Comparison of ENCODE assay signal across 8 cellular contexts in genomic region chr1:244451951-244452795, GRCh38. TPM values are rescaled to one million over a fixed set of nuclear protein-coding genes. Genes with fewer than 3 reads are reported as not detected.
DNase-seq lines count a peak whose midpoint lies in the region; ATAC-seq and TF ChIP-seq lines count a peak whose summit lies in the region.

No MANE protein-coding gene starts in this region.

- no peaks in the 10 kb centered on the region for H3K27me3 ChIP-seq in prostate gland (replicated peaks; ENCODE audit: insufficient read depth)

- TF ChIP-seq CTCF in prostate gland (IDR thresholded peaks at IDR 0.05): peak; percentile 34 to 81 (median 58)

- H3K4me3 ChIP-seq in prostate gland: peak overlapping the region; percentile 82 to 88
- peak overlapping the region; percentile 73 for H3K4me3 ChIP-seq in urinary bladder (ENCODE audit: low read depth, low read length)

- intact Hi-C loops in left ventricle myocardium superior (cut with micrococcal nuclease) (no loop called here), prostate gland (cut with DNase I) (loop anchor here (10.0 kb wide), 2 partner anchors 237 to 607 kb away; no protein-coding TSS in a partner anchor)

- no peaks in the 10 kb centered on the region for H3K27me3 Mint-ChIP-seq in T-helper 17 cell

- ATAC-seq in GM18498 (IDR thresholded peaks at IDR 0.05; ENCODE audit: unreplicated experiment): peak; percentile 95
- ATAC-seq in HG02943 (IDR thresholded peaks at IDR 0.05; ENCODE audit: low read depth, unreplicated experiment): peak; percentile 89
- ATAC-seq in T-helper 17 cell: peak; percentile 87
- ATAC-seq in left ventricle myocardium superior: peak; percentile 98

- peak overlapping the region; percentile 95 for H3K4me3 Mint-ChIP-seq in T-helper 17 cell

- DNase-seq in NCI-H1694 treated with DMSO at 0.1 percent for 48 hours (lab: John Stamatoyannopoulos, UW) (peak; percentile 99), T-helper 17 cell (peak; percentile 97 to 99 (median 98)), left ventricle myocardium superior (peak; percentile 99), prostate gland (ENCODE audit: low spot score) (peak; percentile 99)

- H3K9me3 ChIP-seq in T-helper 17 cell (ENCODE audit: control insufficient read depth, low read length, poor library complexity, severe bottlenecking): no peaks in the 10 kb centered on the region
- H3K9me3 ChIP-seq in prostate gland: no peaks in the 10 kb centered on the region

- WGBS in prostate gland: 7% methylated on average over 43 of the region's 47 CpGs
- 6% methylated on average over 47 of the region's 47 CpGs for WGBS in urinary bladder

- no peaks in the 10 kb centered on the region for H3K36me3 ChIP-seq in prostate gland
- no peaks in the 10 kb centered on the region for H3K36me3 ChIP-seq in urinary bladder (ENCODE audit: insufficient read depth)

- H3K27ac Mint-ChIP-seq in T-helper 17 cell: peak overlapping the region; percentile 94

- H3K4me1 ChIP-seq in prostate gland (replicated peaks): no peaks in the 10 kb centered on the region
- H3K4me1 ChIP-seq in urinary bladder (ENCODE audit: insufficient read depth): no peaks in the 10 kb centered on the region

- peak overlapping the region; percentile 95 for H3K27ac ChIP-seq in angular gyrus (ENCODE audit: low read depth, low read length)
- H3K27ac ChIP-seq in prostate gland: peak overlapping the region; percentile 94 to 97
- peak overlapping the region; percentile 10 for H3K27ac ChIP-seq in urinary bladder (ENCODE audit: low read depth)

- H3K4me1 Mint-ChIP-seq in T-helper 17 cell: peaks cover 29% of the 10 kb centered on the region

- H3K36me3 Mint-ChIP-seq in T-helper 17 cell (ENCODE audit: low read depth): peaks cover 3% of the 10 kb centered on the region

- TF ChIP-seq POLR2A in prostate gland (IDR thresholded peaks at IDR 0.05): no peak

RNA-seq across cellular contexts. Expression of gene ADSS2, which starts 0.5 kb away (rescaled TPM):
- 10 to 100 TPM; 44.6 to 48.1 TPM for total RNA-seq in T-helper 17 cell
- 5.1 TPM for total RNA-seq in left ventricle myocardium superior
- total RNA-seq in prostate gland: 10 to 100 TPM; 42.5 to 43.2 TPM
- total RNA-seq in urinary bladder: 58.8 TPM
- polyA plus RNA-seq in urinary bladder: 33.7 TPM

RNA-seq across cellular contexts. Expression of gene CATSPERE, which starts 8.9 kb away (rescaled TPM):
- under 1 TPM; 0.18 to 0.47 TPM for total RNA-seq in T-helper 17 cell
- 0.50 TPM for total RNA-seq in left ventricle myocardium superior
- 1 to 10 TPM in 1 of 2 donors, under 1 TPM in 1; 0.32 to 3.9 TPM for total RNA-seq in prostate gland
- 5.5 TPM for total RNA-seq in urinary bladder
- polyA plus RNA-seq in urinary bladder: 0.38 TPM

Comparison
In these comparisons a context has a peak if more than half of its experiments do, and no peak if none do; other contexts are left out.
1. Peak in every context shown above with its lines: DNase-seq, ATAC-seq, H3K4me3 ChIP-seq and H3K27ac ChIP-seq.
2. H3K27ac ChIP-seq: peak in every context shown above with its lines; median percentile 96 in prostate gland; 95 in angular gyrus; 10 in urinary bladder.